1 cellular context compared by ENCODE assay signal in genomic region chr9:105362470-105362869, GRCh38.
TF ChIP-seq lines count a peak whose summit lies in the region.

No MANE protein-coding gene starts in this region.

TF ChIP-seq in HepG2, 621 proteins besides CTCF, POLR2A, EP300 and RAD21 (continued from another document):
- TF ChIP-seq GRHL1 (CRISPR knock-in tag; conservative IDR thresholded peaks at IDR 0.05) (no peak), HIVEP1 (CRISPR knock-in tag; IDR thresholded peaks at IDR 0.05) (no peak), ZNF780A (CRISPR knock-in tag; IDR thresholded peaks at IDR 0.05) (no peak), THAP11 (CRISPR knock-in tag; IDR thresholded peaks at IDR 0.05) (no peak), RFX5 (IDR thresholded peaks at IDR 0.05; ENCODE audit: low read depth, low read length) (no peak)
